8 cellular contexts compared by ENCODE assay signal in genomic region chr14:74569826-74570591, GRCh38. TPM values are rescaled to one million over a fixed set of nuclear protein-coding genes. Genes with fewer than 3 reads are reported as not detected.
DNase-seq lines count a peak whose midpoint lies in the region; ATAC-seq and TF ChIP-seq lines count a peak whose summit lies in the region.

No MANE protein-coding gene starts in this region.

- ATAC-seq in HG02623 (IDR thresholded peaks at IDR 0.05; ENCODE audit: unreplicated experiment), result no peak
- no peak for ATAC-seq in GM19455 (IDR thresholded peaks at IDR 0.05; ENCODE audit: unreplicated experiment)

- H3K27me3 ChIP-seq in esophagus muscularis mucosa, result no peaks in the 10 kb centered on the region
- H3K27me3 ChIP-seq in prostate gland (replicated peaks; ENCODE audit: insufficient read depth), result no peaks in the 10 kb centered on the region

- intact Hi-C loops in esophagus muscularis mucosa (cut with DNase I), result no loop called here
- intact Hi-C loops in prostate gland (cut with DNase I), result no loop called here

- 62% methylated on average over 6 of the region's 8 CpGs for WGBS in esophagus muscularis mucosa
- 36% methylated on average over 8 of the region's 8 CpGs for WGBS in prostate gland

- H3K9me3 ChIP-seq in esophagus muscularis mucosa (no peaks in the 10 kb centered on the region), prostate gland (no peaks in the 10 kb centered on the region)

- H3K4me1 ChIP-seq in esophagus muscularis mucosa (peaks cover 46 to 97% (median 87%) of the 10 kb centered on the region in 4 donors), prostate gland (replicated peaks) (no peaks in the 10 kb centered on the region)

- H3K4me3 ChIP-seq in esophagus muscularis mucosa (no peak overlapping the region), prostate gland (no peak overlapping the region)

- TF ChIP-seq POLR2A in esophagus muscularis mucosa (IDR thresholded peaks at IDR 0.05; ENCODE audit: low read depth) (no peak), prostate gland (IDR thresholded peaks at IDR 0.05) (no peak)

- TF ChIP-seq CTCF in esophagus muscularis mucosa (IDR thresholded peaks at IDR 0.05) (no peak), prostate gland (IDR thresholded peaks at IDR 0.05) (no peak), GM10266 (IDR thresholded peaks at IDR 0.05; ENCODE audit: control insufficient read depth, insufficient read depth, low read depth, missing control alignments) (no peak)

- TF ChIP-seq EP300 in esophagus muscularis mucosa (IDR thresholded peaks at IDR 0.05), result no peak

- H3K27ac ChIP-seq in esophagus muscularis mucosa (replicated peaks in 1 of 4), result peak overlapping the region; percentile 78 to 91 (median 86)
- peak overlapping the region; percentile 57 to 76 for H3K27ac ChIP-seq in prostate gland

- H3K36me3 ChIP-seq in esophagus muscularis mucosa (no peaks in the 10 kb centered on the region), prostate gland (no peaks in the 10 kb centered on the region)

- DNase-seq in DMS153 (lab: John Stamatoyannopoulos, UW) (peak; percentile 67), NCI-H226 (peak; percentile 53), esophagus muscularis mucosa (ENCODE audit: extremely low spot score) (no peak), prostate gland (ENCODE audit: low spot score) (peak; percentile 84), GM10266 (ENCODE audit: extremely low spot score) (no peak)
- no peak for DNase-seq in activated CD4-positive, alpha-beta T cell treated with anti-CD3 and anti-CD28 coated beads, Interleukin-2, amount 50 U/mL, for 4 hours

RNA-seq across cellular contexts. Expression of gene LTBP2, which starts 42.0 kb away (rescaled TPM):
- total RNA-seq in esophagus muscularis mucosa, result 100 to 1,000 TPM in 2 of 4 donors, 10 to 100 TPM in 2; 62.0 to 151 (median 109) TPM
- total RNA-seq in prostate gland, result 10 to 100 TPM; 47.0 to 90.7 TPM

Comparison
In these comparisons a context has a peak if more than half of its experiments do, and no peak if none do; other contexts are left out.
1. DNase-seq: peak in DMS153 (single experiment), NCI-H226 (single experiment) and prostate gland (single experiment); none in esophagus muscularis mucosa (single experiment), activated CD4-positive, alpha-beta T cell treated with anti-CD3 and anti-CD28 coated beads, Interleukin-2, amount 50 U/mL, for 4 hours (0 of 2) and GM10266 (single experiment).